ENCODE assay signal across 21 cellular contexts in genomic region chr1:27035344-27035743, GRCh38. TPM values are rescaled to one million over a fixed set of nuclear protein-coding genes. Genes with fewer than 3 reads are reported as not detected.
DNase-seq lines count a peak whose midpoint lies in the region; ATAC-seq, FAIRE-seq and TF ChIP-seq lines count a peak whose summit lies in the region.
"Had no signal": no experiment of that assay in that cellular context is flagged by ENCODE, and none has a peak within 500 bp of the region (broad histone marks: within the 10 kb centered on the region; RNA-seq: fewer than 3 reads in every experiment).

No MANE protein-coding gene starts in this region.

- H3K4me3 Mint-ChIP-seq in stimulated activated effector memory CD8-positive, alpha-beta T cell treated with anti-CD3 and anti-CD28 coated beads, Interleukin-12 subunit alpha, Interleukin-12 subunit beta, amount 100 ng/mL, for 72 hours, result no peak overlapping the region
- H3K4me3 Mint-ChIP-seq: CD4-positive, alpha-beta T cell; GM23338; HFFc6 had no signal

- no peak overlapping the region for H4K5ac ChIP-seq in H1 (ENCODE audit: insufficient read length, low read depth, low read length)

- no peak overlapping the region for H3K27ac Mint-ChIP-seq in stimulated activated effector memory CD8-positive, alpha-beta T cell treated with anti-CD3 and anti-CD28 coated beads, Interleukin-12 subunit alpha, Interleukin-12 subunit beta, amount 100 ng/mL, for 72 hours
- H3K27ac Mint-ChIP-seq: CD4-positive, alpha-beta T cell; GM23338; HFFc6 had no signal

- H2BK12ac ChIP-seq in H1 (ENCODE audit: low read depth, low read length) (peak overlapping the region; percentile 88; the same call in 1 of the 2 replicates), mesenchymal stem cell (ENCODE audit: low read length in 2 of 2) (no peak overlapping the region)

- H3K4me1 ChIP-seq in H1 (replicated peaks in 1 of 4; ENCODE audit: control insufficient read depth in 3 of 4, insufficient read depth in 4 of 4, low read length in 3 of 4) (peaks cover 9 to 27% (median 15%) of the 10 kb centered on the region in 4 experiments), mesenchymal stem cell (ENCODE audit: control insufficient read depth, insufficient read depth, low read depth, low read length) (peaks cover 9% of the 10 kb centered on the region), spleen (peaks cover 7 to 39% (median 19%) of the 10 kb centered on the region in 6 donors)
- H3K4me1 ChIP-seq: A549, Caco-2 had no signal

- H3K27ac ChIP-seq in H1 (ENCODE audit: low read depth, low read length) (no peak overlapping the region), mesenchymal stem cell (ENCODE audit: low read length, poor library complexity, severe bottlenecking) (no peak overlapping the region), spleen (peak overlapping the region in 7 of 8 donors; percentile 7 to 66 (median 57))
- H3K27ac ChIP-seq: A549, C4-2B had no signal

- no peaks in the 10 kb centered on the region for H3K4me1 Mint-ChIP-seq in stimulated activated effector memory CD8-positive, alpha-beta T cell treated with anti-CD3 and anti-CD28 coated beads, Interleukin-12 subunit alpha, Interleukin-12 subunit beta, amount 100 ng/mL, for 72 hours

- H3K9me3 ChIP-seq in H1 (ENCODE audit: insufficient read depth in 2 of 2, low read depth in 1 of 2, low read length in 1 of 2) (no peaks in the 10 kb centered on the region), mesenchymal stem cell (ENCODE audit: control insufficient read depth, low read length) (no peaks in the 10 kb centered on the region), spleen (no peaks in the 10 kb centered on the region)
- H3K9me3 ChIP-seq: A549, Caco-2 had no signal

- 90% methylated on average over 4 of the region's 4 CpGs; no CpG with 5 or more reads in 1 of the 2 experiments for WGBS in H1 (ENCODE audit: extremely low coverage in 1 of 2, insufficient coverage in 1 of 2, insufficient read length in 1 of 2, insufficient replicate concordance in 2 of 2, low coverage in 1 of 2, low lambda C conversion rate in 2 of 2, missing lambda C conversion rate in 1 of 2), 2 experiments
- 98% methylated on average over 4 of the region's 4 CpGs for WGBS in mesenchymal stem cell
- WGBS in spleen, 5 donors, result 83 to 94% (median 92%) methylated on average over 4 of the region's 4 CpGs

- H3K18ac ChIP-seq in H1 (ENCODE audit: extremely low read depth, low read length) (no peak overlapping the region), mesenchymal stem cell (ENCODE audit: low read depth in 1 of 2, low read length in 2 of 2) (no peak overlapping the region)

- no peaks in the 10 kb centered on the region for H4K20me1 ChIP-seq in H1 (replicated peaks in 1 of 2; ENCODE audit: control insufficient read depth in 1 of 2, insufficient read depth in 2 of 2, low read length in 2 of 2)

- CTCF ChIA-PET in H1 (lab: Charles Lee; ENCODE audit: partially characterized antibody), result interaction anchor here (0.7 to 26.4 kb wide), 6 partner anchors 9 to 69 kb away, joined by 3 to 790 read pairs (median 63); partner anchors contain the start of gene TRNP1

- intact Hi-C loops in spleen (cut with DNase I; ENCODE audit: low total_unique reads), result no loop called here

- H2BK15ac ChIP-seq in H1 (ENCODE audit: low read length), result peak overlapping the region; percentile 83; the same call in 1 of the 2 replicates
- H2BK15ac ChIP-seq in mesenchymal stem cell (ENCODE audit: low read depth, poor library complexity, severe bottlenecking), result peak overlapping the region; percentile 78

- H4K91ac ChIP-seq in H1 (replicated peaks; ENCODE audit: insufficient read length, low read length) (no peak overlapping the region), mesenchymal stem cell (ENCODE audit: low read length) (no peak overlapping the region)

- H3K23me2 ChIP-seq in H1 (ENCODE audit: low read depth, low read length), result no peaks in the 10 kb centered on the region; the same call in 1 of the 2 replicates

- H2BK5ac ChIP-seq in H1 (ENCODE audit: low read depth, low read length) (no peak overlapping the region), mesenchymal stem cell (ENCODE audit: low read depth, low read length, poor library complexity, severe bottlenecking) (no peak overlapping the region)

- H3K4me3 ChIP-seq in H1 (ENCODE audit: extremely low read depth in 1 of 4, insufficient read depth in 2 of 4, low read depth in 3 of 4, low read length in 4 of 4) (no peak overlapping the region), mesenchymal stem cell (ENCODE audit: insufficient read depth in 1 of 2, low read depth in 1 of 2, low read length in 2 of 2) (no peak overlapping the region), spleen (no peak overlapping the region)
- H3K4me3 ChIP-seq: A549, GM23338 had no signal

- DNase-seq in H1 (ENCODE audit: low read depth in 1 of 2, low spot score in 2 of 2), result no peak
- DNase-seq in mesenchymal stem cell, result no peak
- DNase-seq in spleen, result no peak
- no peak for DNase-seq in hippocampal formation (lab: John Stamatoyannopoulos, UW)
- no peak for DNase-seq in stimulated activated effector memory CD8-positive, alpha-beta T cell treated with anti-CD3 and anti-CD28 coated beads, Interleukin-12 subunit alpha, Interleukin-12 subunit beta, amount 100 ng/mL, for 72 hours (ENCODE audit: low spot score in 2 of 2)
- DNase-seq in GF-D8 (lab: John Stamatoyannopoulos, UW), result no peak
- DNase-seq: AML-193; Caco-2; CD4-positive, alpha-beta T cell; H7; HFFc6; IMR-90 had no signal

- H2AFZ ChIP-seq in H1 (ENCODE audit: low read length) (no peak overlapping the region), mesenchymal stem cell (ENCODE audit: low read depth, low read length) (no peak overlapping the region)

- POLR2A ChIA-PET in H1 (lab: Charles Lee; ENCODE audit: partially characterized antibody), result interaction anchor here (0.7 to 58.9 kb wide), 4 partner anchors 8 to 34 kb away, joined by 3 to 1829 read pairs (median 13); partner anchors contain the start of genes TENT5B and TRNP1

- H3K27me3 ChIP-seq in H1 (replicated peaks in 1 of 4; ENCODE audit: control insufficient read depth in 3 of 4, extremely low read depth in 1 of 4, insufficient read depth in 3 of 4, low read length in 3 of 4) (no peaks in the 10 kb centered on the region), mesenchymal stem cell (ENCODE audit: control insufficient read depth in 1 of 2, insufficient read depth in 1 of 2, low read length in 2 of 2) (peaks cover 0 to 5% of the 10 kb centered on the region in 2 experiments), spleen (replicated peaks in 1 of 7) (peaks cover 0 to 10% (median 0%) of the 10 kb centered on the region in 7 donors)

- no peaks in the 10 kb centered on the region for H3K79me2 ChIP-seq in H1 (ENCODE audit: control insufficient read depth in 1 of 2, insufficient read depth in 2 of 2, low read length in 2 of 2)

- no peaks in the 10 kb centered on the region for H3K9me3 Mint-ChIP-seq in stimulated activated effector memory CD8-positive, alpha-beta T cell treated with anti-CD3 and anti-CD28 coated beads, Interleukin-12 subunit alpha, Interleukin-12 subunit beta, amount 100 ng/mL, for 72 hours
- H3K9me3 Mint-ChIP-seq: CD4-positive, alpha-beta T cell; GM23338; HFFc6 had no signal

- no peak for ATAC-seq in stimulated activated effector memory CD8-positive, alpha-beta T cell treated with anti-CD3 and anti-CD28 coated beads, Interleukin-12 subunit alpha, Interleukin-12 subunit beta, amount 100 ng/mL, for 72 hours
- ATAC-seq: A549, GM23338, HCT116 had no signal

- no peak overlapping the region for H3K4me2 ChIP-seq in H1 (ENCODE audit: insufficient read depth in 1 of 2, low read depth in 2 of 2, low read length in 2 of 2)
- no peak overlapping the region for H3K4me2 ChIP-seq in mesenchymal stem cell (ENCODE audit: low read length, poor library complexity, severe bottlenecking)
- H3K4me2 ChIP-seq: A549, GM23338 had no signal

- H4K8ac ChIP-seq in H1 (ENCODE audit: extremely low read depth, insufficient read depth, low read length) (no peak overlapping the region), mesenchymal stem cell (ENCODE audit: low read length) (no peak overlapping the region)

- no peak for FAIRE-seq in H1 (lab: Jason Lieb, UNC)
- FAIRE-seq: A549, D721Med, G401.6, GM12892, GM18507, HTR-8/SVneo had no signal

- H3K4ac ChIP-seq in H1 (replicated peaks; ENCODE audit: insufficient read length, low read depth, low read length), result no peak overlapping the region
- no peak overlapping the region for H3K4ac ChIP-seq in mesenchymal stem cell (ENCODE audit: low read depth in 1 of 2, low read length in 2 of 2)

- no peaks in the 10 kb centered on the region for H3K36me3 Mint-ChIP-seq in stimulated activated effector memory CD8-positive, alpha-beta T cell treated with anti-CD3 and anti-CD28 coated beads, Interleukin-12 subunit alpha, Interleukin-12 subunit beta, amount 100 ng/mL, for 72 hours

- no peak for TF ChIP-seq POLR2A in H1 (IDR thresholded peaks at IDR 0.05; ENCODE audit: control extremely low read depth in 1 of 2, low read depth in 2 of 2, low read length in 2 of 2)
- TF ChIP-seq POLR2A in spleen (IDR thresholded peaks at IDR 0.05), result no peak

- TF ChIP-seq EP300 in H1 (IDR thresholded peaks at IDR 0.05; ENCODE audit: borderline replicate concordance in 1 of 2, low read depth in 2 of 2, low read length in 2 of 2), result no peak

- no peak overlapping the region for H3K56ac ChIP-seq in H1 (replicated peaks; ENCODE audit: insufficient read length, low read depth, low read length)

- H2AK5ac ChIP-seq in H1 (ENCODE audit: low read depth, low read length) (0 out of 2 replicates have a peak overlapping the region, but pooled peaks have one; percentile 60), mesenchymal stem cell (ENCODE audit: low read length, severe bottlenecking) (no peak overlapping the region)

- H2BK120ac ChIP-seq in H1 (replicated peaks; ENCODE audit: low read depth, low read length), result no peak overlapping the region
- no peak overlapping the region for H2BK120ac ChIP-seq in mesenchymal stem cell (ENCODE audit: low read depth, low read length)

- H3K14ac ChIP-seq in H1 (ENCODE audit: insufficient read length) (no peak overlapping the region), mesenchymal stem cell (ENCODE audit: low read length in 2 of 2) (no peak overlapping the region)

- H3K23ac ChIP-seq in H1 (ENCODE audit: insufficient read length) (no peak overlapping the region), mesenchymal stem cell (ENCODE audit: low read length in 2 of 2) (no peak overlapping the region)

- TF ChIP-seq CTCF in H1 (IDR thresholded peaks at IDR 0.05; ENCODE audit: control extremely low read depth in 1 of 3, insufficient read depth in 1 of 3, low read depth in 1 of 3, low read length in 3 of 3) (no peak), spleen (IDR thresholded peaks at IDR 0.05 in 8 of 11, conservative IDR thresholded peaks at IDR 0.05 in 3 of 11) (no peak)

- no peaks in the 10 kb centered on the region for H3K36me3 ChIP-seq in H1 (ENCODE audit: control insufficient read depth in 2 of 4, insufficient read depth in 4 of 4, low read length in 3 of 4)
- no peaks in the 10 kb centered on the region for H3K36me3 ChIP-seq in mesenchymal stem cell (ENCODE audit: control insufficient read depth in 1 of 2, insufficient read depth in 2 of 2, low read depth in 1 of 2, low read length in 2 of 2)
- no peaks in the 10 kb centered on the region for H3K36me3 ChIP-seq in spleen

- no peak overlapping the region for H2BK20ac ChIP-seq in H1 (ENCODE audit: low read length)

- H3K79me1 ChIP-seq in H1 (ENCODE audit: low read depth, low read length) (no peaks in the 10 kb centered on the region), mesenchymal stem cell (replicated peaks; ENCODE audit: low read length, poor library complexity, severe bottlenecking) (no peaks in the 10 kb centered on the region)

- TF ChIP-seq RAD21 in H1 (IDR thresholded peaks at IDR 0.05 in 1 of 2, conservative IDR thresholded peaks at IDR 0.05 in 1 of 2; ENCODE audit: low read depth in 2 of 2, low read length in 2 of 2), result no peak

- H3K9ac ChIP-seq in H1 (replicated peaks in 1 of 4; ENCODE audit: extremely low read depth in 1 of 4, low read depth in 3 of 4, low read length in 3 of 4) (no peak overlapping the region), mesenchymal stem cell (ENCODE audit: low read length) (no peak overlapping the region)

RNA-seq across cellular contexts. Expression of gene TENT5B, which starts 22.7 kb away (rescaled TPM):
- total RNA-seq in H1 (2021; fragmentation: NEBNext Ultra II Directional; extraction: Animal tissue kit (Norgen Biotek cat#: 25700)), result 118 and 129 TPM in 2 replicates
- 119 and 188 TPM in 2 replicates for polyA plus RNA-seq in H1 (2011; rRNA removed)
- polyA plus RNA-seq in H1 (2011; cell fraction: cytosol; rRNA removed), result 156 TPM
- 142 TPM for polyA plus RNA-seq in H1 (2011; cell fraction: nucleus; rRNA removed)
- polyA plus RNA-seq in H1 (2012, experiment 1 of 2), result 104 to 136 TPM (median 132 TPM) in 4 replicates
- 157 TPM for polyA plus RNA-seq in H1 (2012, experiment 2 of 2)
- 64.1 TPM for polyA plus RNA-seq in H1 (2013, experiment 1 of 2)
- polyA plus RNA-seq in H1 (2013, experiment 2 of 2), result 57.8 TPM
- polyA minus RNA-seq in H1 (2011; rRNA and poly(A)+ RNA removed), result 138 and 188 TPM in 2 replicates
- 164 TPM for polyA minus RNA-seq in H1 (2011; cell fraction: cytosol; rRNA and poly(A)+ RNA removed)
- 132 TPM for polyA minus RNA-seq in H1 (2011; cell fraction: nucleus; rRNA and poly(A)+ RNA removed)
- 3.1 TPM for polyA plus RNA-seq in mesenchymal stem cell (2013, experiment 1 of 2)
- polyA plus RNA-seq in mesenchymal stem cell (2013, experiment 2 of 2), result 2.7 TPM
- total RNA-seq in spleen, result under 1 TPM in 6 of 7 donors, not detected in 1; 0.43 to 0.65 (median 0.47) TPM
- polyA plus RNA-seq in spleen, result 1 to 10 TPM in 1 of 3 donors, under 1 TPM in 2; 0.41 to 1.0 (median 0.74) TPM
- total RNA-seq: CD4-positive, alpha-beta T cell had no signal

RNA-seq across cellular contexts. Expression of gene TRNP1, which starts 41.9 kb away (rescaled TPM):
- total RNA-seq in H1 (2021; fragmentation: NEBNext Ultra II Directional; extraction: Animal tissue kit (Norgen Biotek cat#: 25700)), result 51.6 and 51.7 TPM in 2 replicates
- polyA plus RNA-seq in H1 (2011; rRNA removed), result 102 and 106 TPM in 2 replicates
- 69.8 TPM for polyA plus RNA-seq in H1 (2011; cell fraction: cytosol; rRNA removed)
- 31.0 TPM for polyA plus RNA-seq in H1 (2011; cell fraction: nucleus; rRNA removed)
- 30.9 to 32.4 TPM (median 31.9 TPM) in 4 replicates for polyA plus RNA-seq in H1 (2012, experiment 1 of 2)
- 43.6 TPM for polyA plus RNA-seq in H1 (2012, experiment 2 of 2)
- 29.6 TPM for polyA plus RNA-seq in H1 (2013, experiment 1 of 2)
- 28.1 TPM for polyA plus RNA-seq in H1 (2013, experiment 2 of 2)
- 17.3 and 19.1 TPM in 2 replicates for polyA minus RNA-seq in H1 (2011; rRNA and poly(A)+ RNA removed)
- polyA minus RNA-seq in H1 (2011; cell fraction: cytosol; rRNA and poly(A)+ RNA removed), result 31.3 TPM
- polyA minus RNA-seq in H1 (2011; cell fraction: nucleus; rRNA and poly(A)+ RNA removed), result 49.0 TPM
- polyA plus RNA-seq in mesenchymal stem cell (2013, experiment 1 of 2), result 65.7 TPM
- polyA plus RNA-seq in mesenchymal stem cell (2013, experiment 2 of 2), result 64.6 TPM
- total RNA-seq in spleen, result 10 to 100 TPM in 2 of 7 donors, 1 to 10 TPM in 5; 3.1 to 18.1 (median 6.8) TPM
- 1 to 10 TPM; 3.3 to 9.7 (median 6.1) TPM for polyA plus RNA-seq in spleen

Comparison
In these comparisons a context has a peak if more than half of its experiments do, and no peak if none do; other contexts are left out.
1. H3K27ac ChIP-seq: peak in spleen (7 of 8); none in H1 (single experiment) and mesenchymal stem cell (single experiment).
2. RNA of gene TENT5B, which starts 22.7 kb away (total RNA-seq): 118 to 129 TPM in H1; 0.43 to 0.65 TPM in spleen; every median in the first group is over 10 times any median in the second.